Comparison of ENCODE assay signal across 13 cellular contexts in the genomic region with DNA sequence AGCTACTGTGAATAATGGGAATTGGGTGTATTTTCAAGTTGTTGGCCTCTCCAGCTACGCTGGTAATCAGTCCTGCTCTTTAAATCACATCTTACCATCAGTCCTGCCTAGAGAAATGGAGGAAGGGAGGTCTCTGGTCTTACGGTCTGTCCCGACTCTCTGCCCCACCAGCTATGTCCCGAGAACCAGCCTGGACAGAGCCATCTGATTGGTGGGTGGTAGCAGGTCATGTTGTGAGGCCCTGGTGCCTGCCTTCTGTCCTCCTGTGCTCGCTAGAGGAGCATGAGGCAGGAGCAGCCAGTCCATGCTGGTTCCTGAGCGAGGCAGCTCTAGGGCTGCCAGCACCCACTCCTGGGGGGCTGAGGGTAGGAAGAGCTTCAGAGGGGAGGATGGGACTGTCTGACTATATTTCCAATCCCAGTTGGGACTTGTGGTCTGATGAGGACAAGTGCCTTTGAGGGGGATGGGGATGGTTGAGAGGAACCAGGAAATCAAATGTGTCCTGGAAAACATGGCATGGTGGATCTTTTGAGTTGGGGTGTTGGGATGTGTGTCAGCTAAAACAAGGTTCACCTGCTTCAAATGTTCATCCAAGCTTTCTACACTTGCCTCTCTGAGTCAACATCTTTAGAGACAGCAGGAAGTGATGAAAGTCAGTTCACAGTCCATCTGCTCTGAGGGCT. TPM values are rescaled to one million over a fixed set of nuclear protein-coding genes. Genes with fewer than 3 reads are reported as not detected.
DNase-seq lines count a peak whose midpoint lies in the region; ATAC-seq, FAIRE-seq and TF ChIP-seq lines count a peak whose summit lies in the region.
"Had no signal": no experiment of that assay in that cellular context is flagged by ENCODE, and none has a peak within 500 bp of the region (broad histone marks: within the 10 kb centered on the region; RNA-seq: fewer than 3 reads in every experiment).

No MANE protein-coding gene starts in this region.

- no peak overlapping the region for H3K27ac ChIP-seq in kidney (ENCODE audit: low read depth in 2 of 2, low read length in 2 of 2)

- no peaks in the 10 kb centered on the region for H3K27me3 Mint-ChIP-seq in activated CD8-positive, alpha-beta T cell treated with anti-CD3 and anti-CD28 coated beads, Interleukin-2, amount 10 ng/mL, durations not matched to agents 7 days and 5 days (ENCODE audit: low read depth)
- H3K27me3 Mint-ChIP-seq: CD8-positive, alpha-beta memory T cell; IgD-negative memory B cell had no signal

- peaks cover 5 to 7% of the 10 kb centered on the region in 2 donors for H3K4me1 ChIP-seq in kidney (ENCODE audit: control insufficient read depth in 1 of 2, insufficient read depth in 1 of 2, low read depth in 1 of 2, low read length in 2 of 2)

- DNase-seq in cardiac septum (ENCODE audit: low spot score) (peak; percentile 57), left ventricle myocardium superior (no peak), kidney (peak; percentile 49), NCI-H2171 treated with DMSO at 0.1 percent for 48 hours (lab: John Stamatoyannopoulos, UW) (no peak), HuH-7 (ENCODE audit: low spot score) (no peak)
- no peak for DNase-seq in activated CD8-positive, alpha-beta T cell treated with anti-CD3 and anti-CD28 coated beads, Interleukin-2, amount 10 ng/mL, durations not matched to agents 7 days and 5 days
- DNase-seq: activated T-cell treated with anti-CD3 and anti-CD28 coated beads, Interleukin-2, amount 50 U/mL, for 4 hours; CD8-positive, alpha-beta memory T cell; stimulated activated CD4-positive, alpha-beta T cell treated with anti-CD3 and anti-CD28 coated beads, Interleukin-12 subunit alpha, Interleukin-12 subunit beta, amount 100 ng/mL, for 4 hours; SW 1271 had no signal

- ATAC-seq in left ventricle myocardium superior: no peak
- no peak for ATAC-seq in activated CD8-positive, alpha-beta T cell treated with anti-CD3 and anti-CD28 coated beads, Interleukin-2, amount 10 ng/mL, durations not matched to agents 7 days and 5 days
- no peak for ATAC-seq in GM21737 (IDR thresholded peaks at IDR 0.05; ENCODE audit: unreplicated experiment)
- ATAC-seq in GM21786 (IDR thresholded peaks at IDR 0.05; ENCODE audit: unreplicated experiment): no peak

- FAIRE-seq in kidney (lab: Jason Lieb, UNC): no peak

- no peaks in the 10 kb centered on the region for H3K36me3 ChIP-seq in kidney (ENCODE audit: control insufficient read depth in 1 of 2, insufficient read depth in 2 of 2, low read length in 2 of 2)

- H3K9ac ChIP-seq in kidney (ENCODE audit: low read length in 2 of 2): no peak overlapping the region

- no peaks in the 10 kb centered on the region for H3K9me3 ChIP-seq in kidney (ENCODE audit: control insufficient read depth in 1 of 2, low read length in 2 of 2)

- peaks cover 13% of the 10 kb centered on the region for H3K36me3 Mint-ChIP-seq in activated CD8-positive, alpha-beta T cell treated with anti-CD3 and anti-CD28 coated beads, Interleukin-2, amount 10 ng/mL, durations not matched to agents 7 days and 5 days (ENCODE audit: low read depth)

- POLR2A ChIA-PET in activated CD8-positive, alpha-beta T cell treated with anti-CD3 and anti-CD28 coated beads, Interleukin-2, amount 10 ng/mL, durations not matched to agents 7 days and 5 days (lab: Charles Lee): interaction anchor here (2.5 kb wide), 1 partner anchor 11 kb away, joined by 7 read pairs; no protein-coding TSS in a partner anchor

- intact Hi-C loops in cardiac septum (cut with DNase I) (no loop called here), left ventricle myocardium superior (cut with micrococcal nuclease) (no loop called here), kidney (cut with DNase I) (no loop called here)

- no peak for TF ChIP-seq CTCF in kidney (IDR thresholded peaks at IDR 0.05; ENCODE audit: borderline replicate concordance, extremely low read depth, insufficient read depth)

- H3K4me3 ChIP-seq in kidney (ENCODE audit: low read length in 2 of 2): no peak overlapping the region

- H3K4me3 Mint-ChIP-seq in activated CD8-positive, alpha-beta T cell treated with anti-CD3 and anti-CD28 coated beads, Interleukin-2, amount 10 ng/mL, durations not matched to agents 7 days and 5 days: no peak overlapping the region
- H3K4me3 Mint-ChIP-seq: activated T-cell treated with anti-CD3 and anti-CD28 coated beads, Interleukin-2, amount 50 U/mL, for 4 hours; CD8-positive, alpha-beta memory T cell had no signal

- no peaks in the 10 kb centered on the region for H3K9me3 Mint-ChIP-seq in activated CD8-positive, alpha-beta T cell treated with anti-CD3 and anti-CD28 coated beads, Interleukin-2, amount 10 ng/mL, durations not matched to agents 7 days and 5 days (ENCODE audit: insufficient read depth)
- H3K9me3 Mint-ChIP-seq: activated T-cell treated with anti-CD3 and anti-CD28 coated beads, Interleukin-2, amount 50 U/mL, for 4 hours; CD8-positive, alpha-beta memory T cell; IgD-negative memory B cell had no signal

- peak overlapping the region; percentile 69 for H3K27ac Mint-ChIP-seq in activated CD8-positive, alpha-beta T cell treated with anti-CD3 and anti-CD28 coated beads, Interleukin-2, amount 10 ng/mL, durations not matched to agents 7 days and 5 days
- H3K27ac Mint-ChIP-seq: IgD-negative memory B cell had no signal

- H3K4me1 Mint-ChIP-seq in activated CD8-positive, alpha-beta T cell treated with anti-CD3 and anti-CD28 coated beads, Interleukin-2, amount 10 ng/mL, durations not matched to agents 7 days and 5 days (ENCODE audit: low read depth): peaks cover 56% of the 10 kb centered on the region

- CTCF ChIA-PET in activated CD8-positive, alpha-beta T cell treated with anti-CD3 and anti-CD28 coated beads, Interleukin-2, amount 10 ng/mL, durations not matched to agents 7 days and 5 days (lab: Charles Lee): interaction anchor here (1.0 to 5.3 kb wide), 7 partner anchors 11 to 968 kb away, joined by 3 to 52 read pairs (median 4); no protein-coding TSS in a partner anchor

RNA-seq across cellular contexts. Expression of gene SYNJ2, which starts 33.0 kb away (rescaled TPM):
- total RNA-seq in cardiac septum: 24.0 TPM
- 14.7 TPM for total RNA-seq in left ventricle myocardium superior
- total RNA-seq in activated CD8-positive, alpha-beta T cell treated with anti-CD3 and anti-CD28 coated beads, Interleukin-2, amount 10 ng/mL, durations not matched to agents 7 days and 5 days: 10 to 100 TPM; 38.2 to 38.5 TPM
- 15.8 TPM for total RNA-seq in kidney
- polyA plus RNA-seq in kidney (ENCODE audit: insufficient read depth, low read depth, low replicate concordance): 1.7 TPM

Comparison
In these comparisons a context has a peak if more than half of its experiments do, and no peak if none do; other contexts are left out.
1. DNase-seq: peak in cardiac septum (single experiment) and kidney (single experiment); none in left ventricle myocardium superior (single experiment), activated CD8-positive, alpha-beta T cell treated with anti-CD3 and anti-CD28 coated beads, Interleukin-2, amount 10 ng/mL, durations not matched to agents 7 days and 5 days (single experiment), NCI-H2171 treated with DMSO at 0.1 percent for 48 hours (single experiment) and HuH-7 (single experiment).